Comparison of ENCODE assay signal across 23 cellular contexts in genomic region chr12:126219654-126220279, GRCh38.
"Had no signal": no experiment of that assay in that cellular context is flagged by ENCODE, and none has a peak within 500 bp of the region (broad histone marks: within the 10 kb centered on the region; RNA-seq: fewer than 3 reads in every experiment).

No MANE protein-coding gene starts in this region.

- H3K27me3 ChIP-seq: right lobe of liver, uterus had no signal

- H3K4me3 Mint-ChIP-seq: activated CD4-positive, alpha-beta memory T cell treated with anti-CD3 and anti-CD28 coated beads, Interleukin-2, amount 10 ng/mL, durations not matched to agents 7 days and 5 days; activated CD4-positive, alpha-beta T cell treated with anti-CD3 and anti-CD28 coated beads, Interleukin-2, amount 10 ng/mL, durations not matched to agents 24 days and 14 days; activated naive CD4-positive, alpha-beta T cell treated with anti-CD3 and anti-CD28 coated beads, Interleukin-2, amount 50 U/mL, for 24 hours; activated T-helper 1 cell treated with anti-CD3 and anti-CD28 coated beads, Interleukin-12 subunit alpha, Interleukin-12 subunit beta, Interleukin-2, Interleukin-4 antibody, amounts not matched to agents 30 ng/mL and 10 ng/mL and 1 ng/mL, durations not matched to agents 14 hours and 24 hours and 36 hours; natural killer cell; stimulated activated naive B cell treated with anti-CD40 and anti-IgM and Interleukin-4, amounts not matched to agents 10 μg/mL and 1 μg/mL and 100 μg/mL, for 72 hours had no signal

- H3K27me3 Mint-ChIP-seq: activated CD4-positive, alpha-beta memory T cell treated with anti-CD3 and anti-CD28 coated beads, Interleukin-2, amount 10 ng/mL, durations not matched to agents 7 days and 5 days; activated CD4-positive, alpha-beta T cell treated with anti-CD3 and anti-CD28 coated beads, Interleukin-2, amount 10 ng/mL, durations not matched to agents 24 days and 14 days; activated naive CD4-positive, alpha-beta T cell treated with anti-CD3 and anti-CD28 coated beads, Interleukin-2, amount 50 U/mL, for 24 hours; stimulated activated naive B cell treated with anti-CD40 and anti-IgM and Interleukin-4, amounts not matched to agents 10 μg/mL and 1 μg/mL and 100 μg/mL, for 72 hours had no signal

- H3K27ac ChIP-seq: heart right ventricle, parathyroid adenoma, right lobe of liver, uterus, VCaP had no signal

- H3K27ac Mint-ChIP-seq: activated CD4-positive, alpha-beta memory T cell treated with anti-CD3 and anti-CD28 coated beads, Interleukin-2, amount 10 ng/mL, durations not matched to agents 7 days and 5 days; activated CD4-positive, alpha-beta T cell treated with anti-CD3 and anti-CD28 coated beads, Interleukin-2, amount 10 ng/mL, durations not matched to agents 24 days and 14 days; activated naive CD4-positive, alpha-beta T cell treated with anti-CD3 and anti-CD28 coated beads, Interleukin-2, amount 50 U/mL, for 24 hours; activated T-helper 1 cell treated with anti-CD3 and anti-CD28 coated beads, Interleukin-12 subunit alpha, Interleukin-12 subunit beta, Interleukin-2, Interleukin-4 antibody, amounts not matched to agents 30 ng/mL and 10 ng/mL and 1 ng/mL, durations not matched to agents 14 hours and 24 hours and 36 hours; natural killer cell; stimulated activated naive B cell treated with anti-CD40 and anti-IgM and Interleukin-4, amounts not matched to agents 10 μg/mL and 1 μg/mL and 100 μg/mL, for 72 hours had no signal

- H3K4me1 ChIP-seq: heart right ventricle, parathyroid adenoma, right lobe of liver, uterus had no signal

- H3K9me3 Mint-ChIP-seq: activated CD4-positive, alpha-beta memory T cell treated with anti-CD3 and anti-CD28 coated beads, Interleukin-2, amount 10 ng/mL, durations not matched to agents 7 days and 5 days; activated CD4-positive, alpha-beta T cell treated with anti-CD3 and anti-CD28 coated beads, Interleukin-2, amount 10 ng/mL, durations not matched to agents 24 days and 14 days; activated naive CD4-positive, alpha-beta T cell treated with anti-CD3 and anti-CD28 coated beads, Interleukin-2, amount 50 U/mL, for 24 hours; activated T-helper 1 cell treated with anti-CD3 and anti-CD28 coated beads, Interleukin-12 subunit alpha, Interleukin-12 subunit beta, Interleukin-2, Interleukin-4 antibody, amounts not matched to agents 30 ng/mL and 10 ng/mL and 1 ng/mL, durations not matched to agents 14 hours and 24 hours and 36 hours; stimulated activated naive B cell treated with anti-CD40 and anti-IgM and Interleukin-4, amounts not matched to agents 10 μg/mL and 1 μg/mL and 100 μg/mL, for 72 hours had no signal

- H3K36me3 ChIP-seq: heart right ventricle, right lobe of liver, uterus had no signal

- DNase-seq: activated CD4-positive, alpha-beta memory T cell treated with anti-CD3 and anti-CD28 coated beads, Interleukin-2, amount 10 ng/mL, durations not matched to agents 7 days and 5 days; activated CD4-positive, alpha-beta T cell treated with anti-CD3 and anti-CD28 coated beads, Interleukin-2, amount 10 ng/mL, durations not matched to agents 24 days and 14 days; activated gamma-delta T cell treated with Interleukin-2 at 50 U/mL for 16 hours; aorta; central memory CD4-positive, alpha-beta T cell; effector memory CD4-positive, alpha-beta T cell; heart right ventricle; kidney; natural killer cell; right lobe of liver; stimulated activated CD4-positive, alpha-beta T cell treated with anti-CD3 and anti-CD28 coated beads, Interleukin-2, amount 100 ng/mL, for 48 hours; stimulated activated CD8-positive, alpha-beta memory T cell treated with anti-CD3 and anti-CD28 coated beads, Interleukin-4, amount 100 ng/mL, for 48 hours; stimulated activated naive B cell treated with anti-CD40 and anti-IgM and Interleukin-4, amounts not matched to agents 10 μg/mL and 1 μg/mL and 100 μg/mL, for 72 hours; SW 1271; trophoblast cell; uterus had no signal

- ATAC-seq: activated CD4-positive, CD25-positive, alpha-beta regulatory T cell treated with anti-CD3 and anti-CD28 coated beads, Interleukin-2, amount 50 U/mL, for 24 hours; heart right ventricle; left lobe of liver; natural killer cell; right lobe of liver; stimulated activated naive B cell treated with anti-CD40 and anti-IgM and Interleukin-4, amounts not matched to agents 10 μg/mL and 1 μg/mL and 100 μg/mL, for 72 hours had no signal

- H3K79me2 ChIP-seq: parathyroid adenoma had no signal

- H2AFZ ChIP-seq: parathyroid adenoma had no signal

- H3K4me1 Mint-ChIP-seq: activated CD4-positive, alpha-beta memory T cell treated with anti-CD3 and anti-CD28 coated beads, Interleukin-2, amount 10 ng/mL, durations not matched to agents 7 days and 5 days; activated CD4-positive, alpha-beta T cell treated with anti-CD3 and anti-CD28 coated beads, Interleukin-2, amount 10 ng/mL, durations not matched to agents 24 days and 14 days; activated naive CD4-positive, alpha-beta T cell treated with anti-CD3 and anti-CD28 coated beads, Interleukin-2, amount 50 U/mL, for 24 hours; natural killer cell; stimulated activated naive B cell treated with anti-CD40 and anti-IgM and Interleukin-4, amounts not matched to agents 10 μg/mL and 1 μg/mL and 100 μg/mL, for 72 hours had no signal

- H3K9me3 ChIP-seq: right lobe of liver, uterus had no signal

- H3K4me3 ChIP-seq: heart right ventricle, lung, right lobe of liver, uterus had no signal

- H3K9ac ChIP-seq: parathyroid adenoma had no signal

- H3K36me3 Mint-ChIP-seq: activated naive CD4-positive, alpha-beta T cell treated with anti-CD3 and anti-CD28 coated beads, Interleukin-2, amount 50 U/mL, for 24 hours; natural killer cell; stimulated activated naive B cell treated with anti-CD40 and anti-IgM and Interleukin-4, amounts not matched to agents 10 μg/mL and 1 μg/mL and 100 μg/mL, for 72 hours had no signal
